Comparison of ENCODE assay signal across 20 cellular contexts in genomic region chr15:56844892-56845291, GRCh38.
DNase-seq lines count a peak whose midpoint lies in the region; ATAC-seq, FAIRE-seq and TF ChIP-seq lines count a peak whose summit lies in the region.
"Had no signal": no experiment of that assay in that cellular context is flagged by ENCODE, and none has a peak within 500 bp of the region (broad histone marks: within the 10 kb centered on the region; RNA-seq: fewer than 3 reads in every experiment).

No MANE protein-coding gene starts in this region.

- no peak overlapping the region for H3K4me2 ChIP-seq in endothelial cell of umbilical vein (ENCODE audit: insufficient read depth, low read length)

- POLR2A ChIA-PET in endothelial cell of umbilical vein (lab: Charles Lee), result no interaction called here

- H2AFZ ChIP-seq in endothelial cell of umbilical vein (ENCODE audit: low read depth, low read length), result no peak overlapping the region

- H3K4me1 ChIP-seq in RWPE2 (ENCODE audit: insufficient read depth, poor library complexity, severe bottlenecking) (no peaks in the 10 kb centered on the region), endothelial cell of umbilical vein (ENCODE audit: control insufficient read depth, extremely low read depth, insufficient read depth, low read length) (no peaks in the 10 kb centered on the region), transverse colon (peaks cover 0 to 11% (median 2%) of the 10 kb centered on the region in 4 donors)
- H3K4me1 ChIP-seq: Peyer's patch had no signal

- intact Hi-C loops in endothelial cell of umbilical vein (cut with micrococcal nuclease), result no loop called here
- intact Hi-C loops in transverse colon (cut with DNase I; ENCODE audit: low total_unique reads), result loop anchor here (10.0 kb wide), 1 partner anchor 320 kb away; no protein-coding TSS in a partner anchor

- H3K79me2 ChIP-seq in endothelial cell of umbilical vein (ENCODE audit: control insufficient read depth, insufficient read depth, low read length), result no peaks in the 10 kb centered on the region

- no peaks in the 10 kb centered on the region for H4K20me1 ChIP-seq in endothelial cell of umbilical vein (replicated peaks; ENCODE audit: control insufficient read depth, extremely low read depth, insufficient read depth, low read length)

- no peak for TF ChIP-seq EP300 in transverse colon (IDR thresholded peaks at IDR 0.05; ENCODE audit: low read depth)

- H3K9me3 ChIP-seq in RWPE2 (ENCODE audit: severe bottlenecking), result no peaks in the 10 kb centered on the region
- H3K9me3 ChIP-seq in endothelial cell of umbilical vein (replicated peaks; ENCODE audit: control insufficient read depth, insufficient read depth, low read length), result no peaks in the 10 kb centered on the region
- H3K9me3 ChIP-seq in transverse colon, result no peaks in the 10 kb centered on the region
- H3K9me3 ChIP-seq: Peyer's patch had no signal

- no peak overlapping the region for H3K9ac ChIP-seq in endothelial cell of umbilical vein (replicated peaks; ENCODE audit: extremely low read depth, insufficient read depth, low read length)

- H3K4me3 ChIP-seq in RWPE2 (ENCODE audit: severe bottlenecking) (no peak overlapping the region), endothelial cell of umbilical vein (replicated peaks in 1 of 3; ENCODE audit: insufficient read depth in 1 of 3, low read depth in 1 of 3, low read length in 3 of 3) (no peak overlapping the region), transverse colon (no peak overlapping the region)
- H3K4me3 ChIP-seq: Peyer's patch had no signal

- no peak overlapping the region for H3K27ac ChIP-seq in RWPE2 (ENCODE audit: poor library complexity, severe bottlenecking)
- H3K27ac ChIP-seq in endothelial cell of umbilical vein (ENCODE audit: insufficient read depth, low read depth, low read length), result no peak overlapping the region
- H3K27ac ChIP-seq in transverse colon, result peak overlapping the region in 3 of 4 donors; percentile 44 to 57 (median 52)
- H3K27ac ChIP-seq: C4-2B, Peyer's patch had no signal

- H3K9me1 ChIP-seq in endothelial cell of umbilical vein (replicated peaks; ENCODE audit: control insufficient read depth, extremely low read depth, insufficient read depth, low read length), result no peaks in the 10 kb centered on the region

- CTCF ChIA-PET in endothelial cell of umbilical vein (lab: Charles Lee), result interaction anchor here (0.8 to 1.6 kb wide), 6 partner anchors 10 to 354 kb away, joined by 3 to 5 read pairs (median 4); no protein-coding TSS in a partner anchor

- in situ Hi-C loops in transverse colon (cut with MboI; ENCODE audit: low pct_ligation_motif_present in 1 of 4, low pct_unique_long_range_greater_than_20kb in 1 of 4, low sequenced_read_pairs in 3 of 4), result no loop called here

- BruUV-seq in endothelial cell of umbilical vein (replicated peaks; lab: Mats Ljungman, UMichigan), result no TSS peak

- no peaks in the 10 kb centered on the region for H3K36me3 ChIP-seq in RWPE2 (ENCODE audit: low read depth)
- H3K36me3 ChIP-seq in endothelial cell of umbilical vein (ENCODE audit: control insufficient read depth in 2 of 2, extremely low read depth in 1 of 2, insufficient read depth in 2 of 2, low read length in 2 of 2), result no peaks in the 10 kb centered on the region
- no peaks in the 10 kb centered on the region for H3K36me3 ChIP-seq in transverse colon
- H3K36me3 ChIP-seq: Peyer's patch had no signal

- TF ChIP-seq CTCF in RWPE2 (IDR thresholded peaks at IDR 0.05; ENCODE audit: poor library complexity, severe bottlenecking), result no peak
- no peak for TF ChIP-seq CTCF in endothelial cell of umbilical vein (IDR thresholded peaks at IDR 0.05; ENCODE audit: extremely low read depth in 1 of 2, insufficient read depth in 1 of 2, low read depth in 1 of 2, low read length in 2 of 2)
- no peak for TF ChIP-seq CTCF in transverse colon (IDR thresholded peaks at IDR 0.05)

- ATAC-seq in RWPE2 (ENCODE audit: low read depth), result 0 out of 3 replicates have a peak, but pooled peaks have one; percentile 31
- no peak for ATAC-seq in GM21825 (IDR thresholded peaks at IDR 0.05; ENCODE audit: unreplicated experiment)
- ATAC-seq: Right ventricle myocardium inferior had no signal

- H3K27me3 ChIP-seq in RWPE2 (ENCODE audit: insufficient read depth, poor library complexity, severe bottlenecking), result no peaks in the 10 kb centered on the region
- H3K27me3 ChIP-seq in endothelial cell of umbilical vein (ENCODE audit: control insufficient read depth in 2 of 2, insufficient read depth in 2 of 2, low read length in 2 of 2), result no peaks in the 10 kb centered on the region
- no peaks in the 10 kb centered on the region for H3K27me3 ChIP-seq in transverse colon
- H3K27me3 ChIP-seq: Peyer's patch had no signal

- TF ChIP-seq POLR2A in endothelial cell of umbilical vein (IDR thresholded peaks at IDR 0.05; ENCODE audit: low read depth, low read length) (no peak), transverse colon (IDR thresholded peaks at IDR 0.05) (no peak)

- DNase-seq in LoVo (ENCODE audit: low spot score) (peak; percentile 32), RWPE2 (ENCODE audit: low spot score) (no peak), endothelial cell of umbilical vein (ENCODE audit: low read depth, low spot score) (peak; percentile 7), transverse colon (no peak), NCI-H510A treated with DMSO at 0.1 percent for 48 hours (lab: John Stamatoyannopoulos, UW) (no peak)
- no peak for DNase-seq in activated CD4-positive, alpha-beta T cell treated with anti-CD3 and anti-CD28 coated beads, Interleukin-2, amount 50 U/mL, for 1 hour
- DNase-seq: AML-193, GDM1, H7, MV-4-11, NCI-H1417, NCI-H187, NCI-H2107, NCI-H524, SW 1271 had no signal

- FAIRE-seq in endothelial cell of umbilical vein (lab: Jason Lieb, UNC), result no peak
- FAIRE-seq: D721Med had no signal

- dilution Hi-C loops in endothelial cell of umbilical vein (cut with MboI; ENCODE audit: extremely low pct_ligation_motif_present, low sequenced_read_pairs), result no loop called here

TF ChIP-seq in endothelial cell of umbilical vein, 7 proteins besides CTCF, POLR2A, EP300 and RAD21:
- TF ChIP-seq POLR2AphosphoS5 (IDR thresholded peaks at IDR 0.05; ENCODE audit: insufficient read depth, low read depth, low read length) (no peak), MYC (IDR thresholded peaks at IDR 0.05; ENCODE audit: low read depth, low read length) (no peak), MAX (IDR thresholded peaks at IDR 0.05; ENCODE audit: insufficient read depth, insufficient read length) (no peak), FOS (IDR thresholded peaks at IDR 0.05; ENCODE audit: borderline replicate concordance, insufficient read depth, low read length) (no peak), EZH2 (IDR thresholded peaks at IDR 0.05; ENCODE audit: borderline replicate concordance, low read depth, low read length, severe bottlenecking) (no peak), GATA2 (IDR thresholded peaks at IDR 0.05; ENCODE audit: insufficient read depth, insufficient read length, low read depth, low read length) (no peak), JUN (IDR thresholded peaks at IDR 0.05; ENCODE audit: borderline replicate concordance, insufficient read depth, insufficient read length, low read depth) (no peak)

Comparison
In these comparisons a context has a peak if more than half of its experiments do, and no peak if none do; other contexts are left out.
1. DNase-seq: peak in LoVo (single experiment) and endothelial cell of umbilical vein (single experiment); none in RWPE2 (single experiment), transverse colon (single experiment), NCI-H510A treated with DMSO at 0.1 percent for 48 hours (single experiment) and activated CD4-positive, alpha-beta T cell treated with anti-CD3 and anti-CD28 coated beads, Interleukin-2, amount 50 U/mL, for 1 hour (single experiment).
2. H3K27ac ChIP-seq: peak in transverse colon (3 of 4); none in RWPE2 (single experiment) and endothelial cell of umbilical vein (single experiment).